In genomic region chr6:31531771-31532643, GRCh38 we compare ENCODE assay signal across 1 cellular context.
A peak's percentile ranks its signal among the peaks of the same experiment; 100 is the strongest.
TF ChIP-seq lines count a peak whose summit lies in the region.

No MANE protein-coding gene starts in this region.

TF ChIP-seq in K562, 482 proteins besides CTCF, POLR2A, EP300 and RAD21 (continues in another document):
- TF ChIP-seq CHCHD3 (CRISPR knock-in tag; IDR thresholded peaks at IDR 0.05), result no peak
- no peak for TF ChIP-seq FOXA3 (CRISPR knock-in tag; conservative IDR thresholded peaks at IDR 0.05 in 1 of 2, IDR thresholded peaks at IDR 0.05 in 1 of 2)
- no peak for TF ChIP-seq TCF7L2 (IDR thresholded peaks at IDR 0.05; ENCODE audit: low read depth, low read length)
- TF ChIP-seq SREBF2 (CRISPR knock-in tag; IDR thresholded peaks at IDR 0.05), result no peak
- no peak for TF ChIP-seq STAG1 (CRISPR knock-in tag; IDR thresholded peaks at IDR 0.05; ENCODE audit: borderline replicate concordance)
- TF ChIP-seq PHF8 (IDR thresholded peaks at IDR 0.05; ENCODE audit: borderline replicate concordance, low read length), result no peak
- no peak for TF ChIP-seq LARP7 (IDR thresholded peaks at IDR 0.05)
- TF ChIP-seq MCM2 (IDR thresholded peaks at IDR 0.05; ENCODE audit: low read depth), result no peak
- no peak for TF ChIP-seq NCOR1 (IDR thresholded peaks at IDR 0.05)
- no peak for TF ChIP-seq CC2D1A (IDR thresholded peaks at IDR 0.05)
- TF ChIP-seq TAL1 (IDR thresholded peaks at IDR 0.05), result no peak
- TF ChIP-seq ZBTB17 (CRISPR knock-in tag; IDR thresholded peaks at IDR 0.05), result no peak
- TF ChIP-seq CEBPB (tag; IDR thresholded peaks at IDR 0.05), result no peak
- no peak for TF ChIP-seq CHD4 (IDR thresholded peaks at IDR 0.05; ENCODE audit: insufficient read depth, insufficient replicate concordance, low read depth, low read length, poor library complexity, severe bottlenecking)
- TF ChIP-seq RBM22 (IDR thresholded peaks at IDR 0.05; ENCODE audit: low read depth, low read length, poor library complexity, severe bottlenecking), result peak; percentile 23
- no peak for TF ChIP-seq FOXM1 (IDR thresholded peaks at IDR 0.05; ENCODE audit: low read depth)
- 0 out of 2 replicates have a peak, but pooled peaks have one; percentile 33 for TF ChIP-seq FOXM1 (CRISPR knock-in tag; IDR thresholded peaks at IDR 0.05; ENCODE audit: low read depth)
- peak; percentile 68 for TF ChIP-seq E2F8 (IDR thresholded peaks at IDR 0.05; ENCODE audit: low read depth, partially characterized antibody)
- no peak for TF ChIP-seq PHB2 (IDR thresholded peaks at IDR 0.05; ENCODE audit: low read depth)
- no peak for TF ChIP-seq FOXK2 (conservative IDR thresholded peaks at IDR 0.05 in 1 of 2, IDR thresholded peaks at IDR 0.05 in 1 of 2; ENCODE audit: low read depth in 2 of 2)
- TF ChIP-seq THAP12 (CRISPR knock-in tag; IDR thresholded peaks at IDR 0.05), result no peak
- no peak for TF ChIP-seq TBP (optimal IDR thresholded peaks at IDR 0.05; ENCODE audit: low read depth, low read length)
- no peak for TF ChIP-seq BRCA1 (IDR thresholded peaks at IDR 0.05)
- no peak for TF ChIP-seq BRCA1 (CRISPR knock-in tag; IDR thresholded peaks at IDR 0.05)
- TF ChIP-seq BDP1 (IDR thresholded peaks at IDR 0.05; ENCODE audit: insufficient read depth, insufficient read length), result no peak
- 0 out of 2 replicates have a peak, but pooled peaks have one; percentile 68 for TF ChIP-seq SMAD3 (CRISPR knock-in tag; conservative IDR thresholded peaks at IDR 0.05)
- TF ChIP-seq ZNF23 (CRISPR knock-in tag; IDR thresholded peaks at IDR 0.05), result no peak
- no peak for TF ChIP-seq PCBP2 (IDR thresholded peaks at IDR 0.05; ENCODE audit: low read depth, low read length, poor library complexity, severe bottlenecking)
- no peak for TF ChIP-seq SMC3 (conservative IDR thresholded peaks at IDR 0.05; ENCODE audit: insufficient read depth, low read depth, low read length)
- peak; percentile 60 for TF ChIP-seq RBFOX2 (IDR thresholded peaks at IDR 0.05; ENCODE audit: low read depth, low read length)
- TF ChIP-seq CCNT2 (IDR thresholded peaks at IDR 0.05; ENCODE audit: borderline replicate concordance, extremely low read depth, insufficient read length, low read depth, low read length), result no peak
- TF ChIP-seq GTF2B (IDR thresholded peaks at IDR 0.05; ENCODE audit: extremely low read depth, insufficient read length), result no peak
- TF ChIP-seq ZFP30 (CRISPR knock-in tag; IDR thresholded peaks at IDR 0.05; ENCODE audit: borderline replicate concordance), result no peak
- TF ChIP-seq MLLT1 (IDR thresholded peaks at IDR 0.05), result no peak
- no peak for TF ChIP-seq HEY1 (CRISPR knock-in tag; IDR thresholded peaks at IDR 0.05; ENCODE audit: borderline replicate concordance)
- no peak for TF ChIP-seq ZNF174 (CRISPR knock-in tag; IDR thresholded peaks at IDR 0.05)
- TF ChIP-seq ZNF696 (CRISPR knock-in tag; conservative IDR thresholded peaks at IDR 0.05), result 0 out of 2 replicates have a peak, but pooled peaks have one; percentile 36
- no peak for TF ChIP-seq NRF1 (conservative IDR thresholded peaks at IDR 0.05 in 1 of 2, IDR thresholded peaks at IDR 0.05 in 1 of 2)
- no peak for TF ChIP-seq ZKSCAN1 (IDR thresholded peaks at IDR 0.05; ENCODE audit: low read depth, low read length)
- 0 out of 2 replicates have a peak, but pooled peaks have one; percentile 33 for TF ChIP-seq PATZ1 (CRISPR knock-in tag; IDR thresholded peaks at IDR 0.05; ENCODE audit: borderline replicate concordance)
- TF ChIP-seq ILF3 (IDR thresholded peaks at IDR 0.05; ENCODE audit: borderline replicate concordance), result peak; percentile 75; the same call in 1 of the 2 replicates
- TF ChIP-seq ZNF561 (CRISPR knock-in tag; conservative IDR thresholded peaks at IDR 0.05), result no peak
- TF ChIP-seq ARHGAP35 (IDR thresholded peaks at IDR 0.05; ENCODE audit: partially characterized antibody), result no peak
- 0 out of 2 replicates have a peak, but pooled peaks have one; percentile 41 for TF ChIP-seq ZBTB9 (CRISPR knock-in tag; IDR thresholded peaks at IDR 0.05)
- no peak for TF ChIP-seq ZNF124 (CRISPR knock-in tag; IDR thresholded peaks at IDR 0.05)
- no peak for TF ChIP-seq GABPA (tag; conservative IDR thresholded peaks at IDR 0.05; ENCODE audit: low read depth)
- no peak for TF ChIP-seq ZHX1 (conservative IDR thresholded peaks at IDR 0.05; ENCODE audit: low read length)
- no peak for TF ChIP-seq TAF9B (IDR thresholded peaks at IDR 0.05; ENCODE audit: partially characterized antibody)
- no peak for TF ChIP-seq ZNF384 (IDR thresholded peaks at IDR 0.05; ENCODE audit: low read depth, low read length)
- no peak for TF ChIP-seq JUN (IDR thresholded peaks at IDR 0.05; ENCODE audit: borderline replicate concordance, low read depth, low read length)
- TF ChIP-seq JUN (CRISPR knock-in tag; IDR thresholded peaks at IDR 0.05; ENCODE audit: borderline replicate concordance), result 0 out of 2 replicates have a peak, but pooled peaks have one; percentile 12
- no peak for TF ChIP-seq SAFB (IDR thresholded peaks at IDR 0.05; ENCODE audit: borderline replicate concordance, low read depth, low read length)
- no peak for TF ChIP-seq TRIM25 (IDR thresholded peaks at IDR 0.05; ENCODE audit: borderline replicate concordance)
- no peak for TF ChIP-seq TGIF2 (CRISPR knock-in tag; IDR thresholded peaks at IDR 0.05)
- no peak for TF ChIP-seq HLTF (IDR thresholded peaks at IDR 0.05)
- TF ChIP-seq ZBTB34 (CRISPR knock-in tag; IDR thresholded peaks at IDR 0.05), result no peak
